ENCODE assay signal across 12 cellular contexts in the genomic region with DNA sequence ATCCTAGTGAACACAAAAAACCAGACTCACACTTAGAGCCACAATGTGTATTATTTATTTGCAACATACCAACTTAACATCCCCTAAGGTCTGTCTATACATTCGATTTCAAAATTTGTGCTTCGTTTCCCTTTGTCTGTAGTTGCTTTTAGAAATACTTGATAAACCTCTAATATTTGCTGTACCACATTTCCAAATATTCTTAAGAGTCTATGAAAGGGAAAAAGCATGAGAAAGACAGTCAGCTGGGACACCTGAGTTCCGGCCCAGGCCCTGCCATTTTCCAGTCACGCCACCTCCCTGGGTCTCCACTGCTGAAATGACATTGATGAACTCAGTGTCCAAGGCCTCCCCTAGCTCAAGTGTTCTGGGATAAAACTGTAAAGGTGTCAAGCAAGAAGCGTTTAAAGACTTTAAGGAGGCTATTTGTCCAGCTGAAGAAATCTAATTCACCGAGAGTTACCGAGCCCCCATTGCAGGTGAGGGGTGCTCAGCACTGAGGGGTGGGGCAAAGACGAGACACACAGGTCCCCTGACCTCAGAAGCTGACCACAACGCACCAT. TPM values are rescaled to one million over a fixed set of nuclear protein-coding genes. Genes with fewer than 3 reads are reported as not detected.
DNase-seq lines count a peak whose midpoint lies in the region; ATAC-seq and TF ChIP-seq lines count a peak whose summit lies in the region.
"Had no signal": no experiment of that assay in that cellular context is flagged by ENCODE, and none has a peak within 500 bp of the region (broad histone marks: within the 10 kb centered on the region; RNA-seq: fewer than 3 reads in every experiment).

No MANE protein-coding gene starts in this region.

- H3K4me1 Mint-ChIP-seq in activated B cell treated with CpG ODN at 0.5 μM for 24 hours, result peaks cover 71% of the 10 kb centered on the region

- H3K36me3 ChIP-seq in left ventricle myocardium inferior (peaks cover 56% of the 10 kb centered on the region), lower lobe of right lung (no peaks in the 10 kb centered on the region), urinary bladder (ENCODE audit: insufficient read depth) (no peaks in the 10 kb centered on the region)
- H3K36me3 ChIP-seq: right lobe of liver had no signal

- no peaks in the 10 kb centered on the region for H3K9me3 Mint-ChIP-seq in activated B cell treated with CpG ODN at 0.5 μM for 24 hours

- H3K27me3 ChIP-seq in left ventricle myocardium inferior (ENCODE audit: low read depth) (no peaks in the 10 kb centered on the region), right cardiac atrium (ENCODE audit: control insufficient read depth, insufficient read depth) (no peaks in the 10 kb centered on the region), lower lobe of right lung (ENCODE audit: low read depth) (peaks cover 3% of the 10 kb centered on the region)
- H3K27me3 ChIP-seq: right lobe of liver had no signal

- intact Hi-C loops in left ventricle myocardium inferior (cut with micrococcal nuclease), result no loop called here
- intact Hi-C loops in right cardiac atrium (cut with DNase I), result no loop called here
- intact Hi-C loops in activated B cell treated with CpG ODN at 0.5 μM for 24 hours (cut with micrococcal nuclease), result loop anchor here (1.0 to 10.0 kb wide), 12 partner anchors 11 to 743 kb away; a partner anchor contains a TSS
- intact Hi-C loops in lower lobe of right lung (cut with DNase I), result no loop called here

- H3K4me1 ChIP-seq in left ventricle myocardium inferior, result peaks cover 31% of the 10 kb centered on the region
- no peaks in the 10 kb centered on the region for H3K4me1 ChIP-seq in right cardiac atrium (ENCODE audit: control insufficient read depth, insufficient read depth, low read length)
- peaks cover 10% of the 10 kb centered on the region for H3K4me1 ChIP-seq in lower lobe of right lung
- peaks cover 1% of the 10 kb centered on the region for H3K4me1 ChIP-seq in urinary bladder (ENCODE audit: insufficient read depth)

- H3K4me3 ChIP-seq in left ventricle myocardium inferior (no peak overlapping the region), right cardiac atrium (ENCODE audit: low read length) (no peak overlapping the region), lower lobe of right lung (peak overlapping the region; percentile 24), urinary bladder (ENCODE audit: low read depth, low read length) (no peak overlapping the region)
- H3K4me3 ChIP-seq: right lobe of liver had no signal

- TF ChIP-seq CTCF in left ventricle myocardium inferior (IDR thresholded peaks at IDR 0.05; ENCODE audit: borderline replicate concordance) (no peak), activated B cell treated with CpG ODN at 0.5 μM for 24 hours (IDR thresholded peaks at IDR 0.05) (no peak), lower lobe of right lung (IDR thresholded peaks at IDR 0.05) (no peak)

- peaks cover 2% of the 10 kb centered on the region for H3K27me3 Mint-ChIP-seq in activated B cell treated with CpG ODN at 0.5 μM for 24 hours

- H3K9me3 ChIP-seq in left ventricle myocardium inferior (replicated peaks) (no peaks in the 10 kb centered on the region), right cardiac atrium (ENCODE audit: control insufficient read depth, low read length) (no peaks in the 10 kb centered on the region), lower lobe of right lung (no peaks in the 10 kb centered on the region)
- H3K9me3 ChIP-seq: right lobe of liver had no signal

- no peaks in the 10 kb centered on the region for H3K36me3 Mint-ChIP-seq in activated B cell treated with CpG ODN at 0.5 μM for 24 hours (ENCODE audit: low read depth)

- POLR2A ChIA-PET in activated B cell treated with CpG ODN at 0.5 μM for 24 hours (lab: Charles Lee), result interaction anchor here (0.5 to 3.2 kb wide), 15 partner anchors 8 to 821 kb away, joined by 3 to 23 read pairs (median 6); a partner anchor contains a TSS

- DNase-seq in left ventricle myocardium inferior (no peak), right cardiac atrium (no peak), activated B cell treated with CpG ODN at 0.5 μM for 24 hours (no peak), lower lobe of right lung (no peak), NCI-H2107 (lab: John Stamatoyannopoulos, UW) (no peak), NCI-H345 treated with DMSO at 0.1 percent for 48 hours (lab: John Stamatoyannopoulos, UW; ENCODE audit: unreplicated experiment) (no peak), SW480 (ENCODE audit: low spot score) (no peak)

- peak overlapping the region; percentile 90 for H3K27ac Mint-ChIP-seq in activated B cell treated with CpG ODN at 0.5 μM for 24 hours

- CTCF ChIA-PET in activated B cell treated with CpG ODN at 0.5 μM for 24 hours (lab: Charles Lee), result interaction anchor here (1.2 to 6.8 kb wide), 5 partner anchors 19 to 90 kb away, joined by 4 to 101 read pairs (median 10); no protein-coding TSS in a partner anchor

- H3K27ac ChIP-seq in left ventricle myocardium inferior (replicated peaks) (peak overlapping the region; percentile 34), right cardiac atrium (ENCODE audit: low read length) (no peak overlapping the region), lower lobe of right lung (peak overlapping the region; percentile 46), urinary bladder (ENCODE audit: low read depth) (peak overlapping the region; percentile 62)
- H3K27ac ChIP-seq: right lobe of liver had no signal

- H3K4me3 Mint-ChIP-seq in activated B cell treated with CpG ODN at 0.5 μM for 24 hours, result peak overlapping the region; percentile 65

- ATAC-seq in right cardiac atrium (no peak), activated B cell treated with CpG ODN at 0.5 μM for 24 hours (ENCODE audit: low read depth) (no peak), lower lobe of right lung (no peak)

- 86% methylated on average over 9 of the region's 9 CpGs for WGBS in right cardiac atrium
- 91% methylated on average over 9 of the region's 9 CpGs for WGBS in urinary bladder

RNA-seq across cellular contexts. Expression of a gene that starts 26.6 kb away (rescaled TPM):
- total RNA-seq in left ventricle myocardium inferior, result 114 TPM
- total RNA-seq in right cardiac atrium, result 10 to 100 TPM in 3 of 4 donors, 1 to 10 TPM in 1; 8.9 to 26.0 (median 15.0) TPM
- 9.9 TPM for polyA plus RNA-seq in right cardiac atrium
- not detected in 2 replicates for total RNA-seq in activated B cell treated with CpG ODN at 0.5 μM for 24 hours
- total RNA-seq in lower lobe of right lung, result 1.2 TPM
- total RNA-seq in urinary bladder, result 4.3 TPM
- polyA plus RNA-seq in urinary bladder, result 4.2 TPM

RNA-seq across cellular contexts. Expression of a gene that starts 41.7 kb away (rescaled TPM):
- total RNA-seq in left ventricle myocardium inferior (not detected), right cardiac atrium (not detected), activated B cell treated with CpG ODN at 0.5 μM for 24 hours (not detected in 2 replicates), lower lobe of right lung (not detected), urinary bladder (not detected)
- polyA plus RNA-seq in right cardiac atrium (not detected), urinary bladder (not detected)
- total RNA-seq: glomerular endothelial cell; lung microvascular endothelial cell; T-helper 1 cell treated with Interleukin-12 subunit alpha and Interleukin-12 subunit beta and Interleukin-4 antibody, amounts not matched to agents 30 ng/mL and 1 ng/mL, for 36 hours had no signal
